Comparison of ENCODE assay signal across 15 cellular contexts in the genomic region with DNA sequence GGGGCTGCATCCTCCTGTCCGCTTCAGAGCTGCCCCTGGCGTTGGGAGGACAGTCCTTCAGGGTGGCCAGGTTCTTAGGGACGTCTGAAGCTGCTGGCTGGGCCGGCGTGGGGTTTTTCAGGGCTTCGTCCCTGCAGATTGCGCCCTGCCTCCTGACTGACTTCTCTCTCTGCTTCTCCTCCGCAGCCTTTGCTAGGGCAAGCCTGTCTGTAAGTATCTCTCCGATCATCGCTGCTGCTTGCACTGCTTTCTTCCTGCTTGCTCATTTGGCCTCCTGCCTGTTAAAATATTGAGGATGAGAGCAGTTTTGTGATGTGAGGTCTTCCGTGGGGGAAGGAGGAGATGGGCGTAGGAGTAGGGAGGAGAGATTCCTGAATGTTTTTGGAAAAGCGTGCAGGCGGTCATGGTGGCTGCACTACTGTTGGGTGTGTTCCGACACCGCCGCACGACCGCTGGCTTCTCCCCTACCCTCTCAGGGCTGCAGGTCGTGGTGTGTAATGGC. TPM values are rescaled to one million over a fixed set of nuclear protein-coding genes. Genes with fewer than 3 reads are reported as not detected.
DNase-seq lines count a peak whose midpoint lies in the region; ATAC-seq and TF ChIP-seq lines count a peak whose summit lies in the region.
"Had no signal": no experiment of that assay in that cellular context is flagged by ENCODE, and none has a peak within 500 bp of the region (broad histone marks: within the 10 kb centered on the region; RNA-seq: fewer than 3 reads in every experiment).

No MANE protein-coding gene starts in this region.

- TF ChIP-seq CTCF in HFFc6 (IDR thresholded peaks at IDR 0.05) (no peak), nephron (IDR thresholded peaks at IDR 0.05; ENCODE audit: unreplicated experiment in 3 of 3) (no peak)

- no peak overlapping the region for H3K9ac ChIP-seq in BLaER1

- ATAC-seq in GM18520 (IDR thresholded peaks at IDR 0.05; ENCODE audit: unreplicated experiment) (no peak), HG03135 (IDR thresholded peaks at IDR 0.05; ENCODE audit: unreplicated experiment) (no peak), GM18868 (IDR thresholded peaks at IDR 0.05; ENCODE audit: unreplicated experiment) (no peak)

- peak overlapping the region; percentile 12; the same call in 1 of the 2 replicates for H3K27ac Mint-ChIP-seq in HFFc6
- peak overlapping the region; percentile 87 to 96 (median 95) for H3K27ac Mint-ChIP-seq in nephron

- H3K4me3 Mint-ChIP-seq in HFFc6 (no peak overlapping the region), nephron (peak overlapping the region; percentile 8 to 20 (median 15))

- peaks cover 100% of the 10 kb centered on the region for H3K36me3 ChIP-seq in BLaER1

- no peak overlapping the region for H3K4me2 ChIP-seq in BLaER1

- H3K4me1 Mint-ChIP-seq in HFFc6 (ENCODE audit: low read depth), result peaks cover 11% of the 10 kb centered on the region
- H3K4me1 Mint-ChIP-seq in nephron, result peaks cover 16% of the 10 kb centered on the region

- H3K27ac ChIP-seq in BLaER1, result 0 out of 2 replicates have a peak overlapping the region, but pooled peaks have one; percentile 7
- H3K27ac ChIP-seq: C4-2B, prostate gland had no signal

- peaks cover 3% of the 10 kb centered on the region; the same call in 1 of the 2 replicates for H3K27me3 Mint-ChIP-seq in HFFc6 (ENCODE audit: insufficient read depth)
- no peaks in the 10 kb centered on the region for H3K27me3 Mint-ChIP-seq in nephron (ENCODE audit: low read depth)

- H3K9me3 ChIP-seq in BLaER1, result no peaks in the 10 kb centered on the region
- H3K9me3 ChIP-seq: prostate gland had no signal

- peaks cover 12% of the 10 kb centered on the region; the same call in 1 of the 2 replicates for H3K4me1 ChIP-seq in BLaER1

- H3K27me3 ChIP-seq in BLaER1, result no peaks in the 10 kb centered on the region

- DNase-seq in HFFc6 (no peak), dermis blood vessel endothelial cell (peak; percentile 44), 8988T (no peak)
- DNase-seq: GDM1; mesendoderm; NCI-H2171; stimulated activated CD4-positive, alpha-beta T cell treated with anti-CD3 and anti-CD28 coated beads, Interleukin-4, amount 100 ng/mL, for 1 hour; stimulated activated naive CD4-positive, alpha-beta T cell had no signal

- H4K20me1 ChIP-seq in BLaER1, result peaks cover 81% of the 10 kb centered on the region

- H3K36me3 Mint-ChIP-seq in HFFc6 (ENCODE audit: low read depth) (peaks cover 28% of the 10 kb centered on the region), nephron (ENCODE audit: low read depth) (peaks cover 75% of the 10 kb centered on the region)

- H3K9me3 Mint-ChIP-seq in HFFc6 (no peaks in the 10 kb centered on the region), nephron (no peaks in the 10 kb centered on the region)

- H3K4me3 ChIP-seq in BLaER1, result no peak overlapping the region
- H3K4me3 ChIP-seq: prostate gland had no signal

RNA-seq across cellular contexts. Expression of gene PFKFB3, which starts 25.3 kb away (rescaled TPM):
- total RNA-seq in HFFc6 (2021; fragmentation: NEBNext Ultra II Directional; extraction: Animal tissue kit (Norgen Biotek cat#: 25700)), result 10 to 100 TPM; 25.4 to 34.6 (median 28.7) TPM
- 30.1 and 35.3 TPM in 2 replicates for total RNA-seq in dermis blood vessel endothelial cell
